In genomic region chr1:187938092-187938491, GRCh38 we compare ENCODE assay signal across 18 cellular contexts.
"Had no signal": no experiment of that assay in that cellular context is flagged by ENCODE, and none has a peak within 500 bp of the region (broad histone marks: within the 10 kb centered on the region; RNA-seq: fewer than 3 reads in every experiment).

No MANE protein-coding gene starts in this region.

- H3K9me3 ChIP-seq: heart left ventricle, prostate gland, testis, uterus had no signal

- H3K27me3 ChIP-seq: heart left ventricle, testis, uterus had no signal

- H3K27ac ChIP-seq: heart left ventricle, prostate gland, testis, uterus, VCaP had no signal

- H3K36me3 ChIP-seq: heart left ventricle, prostate gland, uterus had no signal

- H3K4me1 ChIP-seq: heart left ventricle, prostate gland, testis, uterus had no signal

- DNase-seq: activated CD4-positive, alpha-beta memory T cell treated with anti-CD3 and anti-CD28 coated beads, Interleukin-2, amount 10 ng/mL, durations not matched to agents 7 days and 5 days; activated CD4-positive, alpha-beta T cell treated with anti-CD3 and anti-CD28 coated beads, Interleukin-2, amount 10 ng/mL, durations not matched to agents 24 days and 14 days; activated CD8-positive, alpha-beta memory T cell treated with anti-CD3 and anti-CD28 coated beads, Interleukin-2, amount 10 ng/mL, durations not matched to agents 7 days and 5 days; activated gamma-delta T cell treated with Interleukin-2 at 50 U/mL for 16 hours; anterior cingulate cortex; caudate nucleus; effector CD4-positive, alpha-beta T cell; heart left ventricle; stimulated activated CD4-positive, alpha-beta T cell treated with anti-CD3 and anti-CD28 coated beads, Interleukin-2, amount 100 ng/mL, for 48 hours; stimulated activated CD8-positive, alpha-beta memory T cell treated with anti-CD3 and anti-CD28 coated beads, Interleukin-4, amount 100 ng/mL, for 48 hours; stimulated activated naive B cell treated with anti-CD40 and anti-IgM and Interleukin-4, amounts not matched to agents 10 μg/mL and 1 μg/mL and 100 μg/mL, for 72 hours; testis; trophoblast cell; uterus had no signal

- H3K4me3 ChIP-seq: heart left ventricle, prostate gland, testis, uterus had no signal

- ATAC-seq: activated CD4-positive, CD25-positive, alpha-beta regulatory T cell treated with anti-CD3 and anti-CD28 coated beads, Interleukin-2, amount 50 U/mL, for 24 hours; activated CD8-positive, alpha-beta memory T cell treated with anti-CD3 and anti-CD28 coated beads, Interleukin-2, amount 10 ng/mL, durations not matched to agents 7 days and 5 days; heart left ventricle; natural killer cell treated with Interleukin-12 subunit alpha and Interleukin-12 subunit beta and Interleukin-15 and Interleukin-18, amount 100 ng/mL, for 72 hours; stimulated activated naive B cell treated with anti-CD40 and anti-IgM and Interleukin-4, amounts not matched to agents 10 μg/mL and 1 μg/mL and 100 μg/mL, for 72 hours had no signal
